ENCODE assay signal across 2 cellular contexts in the genomic region with DNA sequence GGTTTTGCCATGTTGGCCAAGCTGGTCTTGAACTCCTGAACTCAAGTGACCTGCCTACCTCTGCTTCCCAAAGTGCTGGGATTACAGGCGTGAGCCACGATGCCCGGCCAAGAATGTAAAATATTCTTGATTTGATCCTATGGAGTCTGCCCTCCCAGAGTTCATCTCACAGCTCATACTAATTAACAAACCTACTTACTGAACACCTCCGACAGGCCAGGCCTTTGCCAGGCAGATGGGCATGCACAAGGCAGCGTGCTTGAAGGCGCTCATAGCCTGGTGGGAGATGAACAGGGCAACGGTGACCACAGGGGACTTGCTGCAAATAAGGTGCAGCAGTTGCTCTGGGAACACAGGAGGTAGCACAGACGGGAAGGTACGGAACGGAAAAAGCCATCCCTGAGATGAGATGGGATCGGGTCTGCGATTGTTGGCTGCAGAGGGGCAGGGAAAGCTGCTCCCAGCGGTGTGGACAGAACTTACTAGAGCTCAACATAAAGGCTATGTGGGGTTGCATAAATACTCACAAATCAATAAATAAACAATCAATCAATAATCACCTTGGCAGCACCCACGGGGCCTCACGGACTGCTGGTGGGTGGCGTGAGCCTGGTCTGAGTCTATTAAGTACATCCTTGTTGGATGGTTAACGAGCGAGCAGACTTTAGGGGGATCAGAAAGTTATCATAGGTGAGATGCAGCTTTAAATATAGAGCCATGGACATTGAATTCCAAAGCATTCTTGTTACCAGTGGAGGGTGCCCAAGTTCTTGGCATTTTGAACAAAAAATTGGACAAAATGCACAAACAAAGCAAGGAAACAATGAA.
A peak's percentile ranks its signal among the peaks of the same experiment; 100 is the strongest.
TF ChIP-seq lines count a peak whose summit lies in the region.

No MANE protein-coding gene starts in this region.

TF ChIP-seq in HEK293, 187 proteins besides CTCF, POLR2A, EP300 and RAD21:
- TF ChIP-seq ZNF501 (tag by site-specific recombination; IDR thresholded peaks at IDR 0.05) (no peak), RBAK (tag by site-specific recombination; IDR thresholded peaks at IDR 0.05) (no peak), ZNF223 (tag by site-specific recombination; IDR thresholded peaks at IDR 0.05) (no peak), ZNF560 (tag by site-specific recombination; IDR thresholded peaks at IDR 0.05; ENCODE audit: borderline replicate concordance) (no peak), ZNF621 (tag by site-specific recombination; IDR thresholded peaks at IDR 0.05) (no peak), ZNF184 (tag by site-specific recombination; IDR thresholded peaks at IDR 0.05) (no peak), ZNF791 (tag by site-specific recombination; IDR thresholded peaks at IDR 0.05) (no peak), ZNF133 (tag by site-specific recombination; IDR thresholded peaks at IDR 0.05) (no peak)

TF ChIP-seq in K562, 482 proteins besides CTCF, POLR2A, EP300 and RAD21:
- TF ChIP-seq, protein P1, sequence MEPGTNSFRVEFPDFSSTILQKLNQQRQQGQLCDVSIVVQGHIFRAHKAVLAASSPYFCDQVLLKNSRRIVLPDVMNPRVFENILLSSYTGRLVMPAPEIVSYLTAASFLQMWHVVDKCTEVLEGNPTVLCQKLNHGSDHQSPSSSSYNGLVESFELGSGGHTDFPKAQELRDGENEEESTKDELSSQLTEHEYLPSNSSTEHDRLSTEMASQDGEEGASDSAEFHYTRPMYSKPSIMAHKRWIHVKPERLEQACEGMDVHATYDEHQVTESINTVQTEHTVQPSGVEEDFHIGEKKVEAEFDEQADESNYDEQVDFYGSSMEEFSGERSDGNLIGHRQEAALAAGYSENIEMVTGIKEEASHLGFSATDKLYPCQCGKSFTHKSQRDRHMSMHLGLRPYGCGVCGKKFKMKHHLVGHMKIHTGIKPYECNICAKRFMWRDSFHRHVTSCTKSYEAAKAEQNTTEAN (CRISPR knock-in tag; IDR thresholded peaks at IDR 0.05) = no peak
- TF ChIP-seq ZBTB1 (CRISPR knock-in tag; IDR thresholded peaks at IDR 0.05; ENCODE audit: borderline replicate concordance, low read depth) (no peak), CTBP1 (IDR thresholded peaks at IDR 0.05; ENCODE audit: borderline replicate concordance) (peak; percentile 21; the same call in 1 of the 2 replicates), SOX6 (IDR thresholded peaks at IDR 0.05) (peak; percentile 31; the same call in 1 of the 2 replicates), DIDO1 (tag; IDR thresholded peaks at IDR 0.05; ENCODE audit: low read depth) (no peak), XRCC3 (IDR thresholded peaks at IDR 0.05) (no peak)
- TF ChIP-seq, protein P2, sequence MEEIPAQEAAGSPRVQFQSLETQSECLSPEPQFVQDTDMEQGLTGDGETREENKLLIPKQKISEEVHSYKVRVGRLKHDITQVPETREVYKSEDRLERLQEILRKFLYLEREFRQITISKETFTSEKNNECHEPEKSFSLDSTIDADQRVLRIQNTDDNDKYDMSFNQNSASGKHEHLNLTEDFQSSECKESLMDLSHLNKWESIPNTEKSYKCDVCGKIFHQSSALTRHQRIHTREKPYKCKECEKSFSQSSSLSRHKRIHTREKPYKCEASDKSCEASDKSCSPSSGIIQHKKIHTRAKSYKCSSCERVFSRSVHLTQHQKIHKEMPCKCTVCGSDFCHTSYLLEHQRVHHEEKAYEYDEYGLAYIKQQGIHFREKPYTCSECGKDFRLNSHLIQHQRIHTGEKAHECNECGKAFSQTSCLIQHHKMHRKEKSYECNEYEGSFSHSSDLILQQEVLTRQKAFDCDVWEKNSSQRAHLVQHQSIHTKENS (CRISPR knock-in tag; IDR thresholded peaks at IDR 0.05) = no peak
- TF ChIP-seq, protein P3, sequence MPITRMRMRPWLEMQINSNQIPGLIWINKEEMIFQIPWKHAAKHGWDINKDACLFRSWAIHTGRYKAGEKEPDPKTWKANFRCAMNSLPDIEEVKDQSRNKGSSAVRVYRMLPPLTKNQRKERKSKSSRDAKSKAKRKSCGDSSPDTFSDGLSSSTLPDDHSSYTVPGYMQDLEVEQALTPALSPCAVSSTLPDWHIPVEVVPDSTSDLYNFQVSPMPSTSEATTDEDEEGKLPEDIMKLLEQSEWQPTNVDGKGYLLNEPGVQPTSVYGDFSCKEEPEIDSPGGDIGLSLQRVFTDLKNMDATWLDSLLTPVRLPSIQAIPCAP (CRISPR knock-in tag; IDR thresholded peaks at IDR 0.05; ENCODE audit: borderline replicate concordance) = no peak
- TF ChIP-seq, protein P4, sequence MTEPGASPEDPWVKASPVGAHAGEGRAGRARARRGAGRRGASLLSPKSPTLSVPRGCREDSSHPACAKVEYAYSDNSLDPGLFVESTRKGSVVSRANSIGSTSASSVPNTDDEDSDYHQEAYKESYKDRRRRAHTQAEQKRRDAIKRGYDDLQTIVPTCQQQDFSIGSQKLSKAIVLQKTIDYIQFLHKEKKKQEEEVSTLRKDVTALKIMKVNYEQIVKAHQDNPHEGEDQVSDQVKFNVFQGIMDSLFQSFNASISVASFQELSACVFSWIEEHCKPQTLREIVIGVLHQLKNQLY (CRISPR knock-in tag; conservative IDR thresholded peaks at IDR 0.05) = no peak
TF ChIP-seq in K562: peak in this region for 2.
